In genomic region chr5:107467137-107467932, GRCh38 we compare ENCODE assay signal across 15 cellular contexts.
DNase-seq lines count a peak whose midpoint lies in the region; ATAC-seq, FAIRE-seq and TF ChIP-seq lines count a peak whose summit lies in the region.
"Had no signal": no experiment of that assay in that cellular context is flagged by ENCODE, and none has a peak within 500 bp of the region (broad histone marks: within the 10 kb centered on the region; RNA-seq: fewer than 3 reads in every experiment).

No MANE protein-coding gene starts in this region.

- TF ChIP-seq EP300 in GM12878 (IDR thresholded peaks at IDR 0.05; ENCODE audit: borderline replicate concordance in 1 of 2, control insufficient read depth in 1 of 2, low read depth in 2 of 2, low read length in 2 of 2): no peak

- DNase-seq in GM12878 (ENCODE audit: low read depth, low spot score) (no peak), right atrium auricular region (ENCODE audit: low spot score) (no peak), neural progenitor cell (ENCODE audit: low spot score) (no peak), DMS79 treated with DMSO at 0.1 percent for 48 hours (lab: John Stamatoyannopoulos, UW) (no peak), adrenal gland (no peak)
- DNase-seq: activated CD4-positive, alpha-beta T cell treated with anti-CD3 and anti-CD28 coated beads for 1 hour; DND-41; NCI-H187; substantia nigra had no signal

- no TSS peak for BruUV-seq in GM12878 (replicated peaks; lab: Mats Ljungman, UMichigan)

- peaks cover 71% of the 10 kb centered on the region for H3K4me1 Mint-ChIP-seq in neural progenitor cell
- H3K4me1 Mint-ChIP-seq: memory B cell had no signal

- H3K27ac ChIP-seq in HUES48 (ENCODE audit: low read depth, low read length) (peak overlapping the region; percentile 57), GM12878 (ENCODE audit: control insufficient read depth, insufficient read depth) (no peak overlapping the region), right atrium auricular region (peak overlapping the region; percentile 48 to 76), neural progenitor cell (peak overlapping the region; percentile 71), adrenal gland (no peak overlapping the region)
- H3K27ac ChIP-seq: BLaER1 treated with 17β-estradiol and CSF1 and Interleukin-3, amounts not matched to agents 10 nM and 100 nM; parathyroid adenoma had no signal

- RAD21 ChIA-PET in GM12878 (lab: Charles Lee; ENCODE audit: unreplicated experiment): interaction anchor here (1.4 to 2.4 kb wide), 2 partner anchors 49 to 75 kb away, joined by 3 to 6 read pairs; no protein-coding TSS in a partner anchor

- no peak overlapping the region for H3K4me3 Mint-ChIP-seq in neural progenitor cell
- H3K4me3 Mint-ChIP-seq: activated naive CD8-positive, alpha-beta T cell; memory B cell had no signal

- H4K20me1 ChIP-seq in GM12878 (ENCODE audit: control insufficient read depth, insufficient read depth) (no peaks in the 10 kb centered on the region), neural progenitor cell (ENCODE audit: low read depth) (peaks cover 100% of the 10 kb centered on the region)
- H4K20me1 ChIP-seq: BLaER1 treated with 17β-estradiol and CSF1 and Interleukin-3, amounts not matched to agents 10 nM and 100 nM had no signal

- H3K36me3 ChIP-seq in HUES48 (ENCODE audit: control insufficient read depth, insufficient read depth, low read length) (no peaks in the 10 kb centered on the region), GM12878 (ENCODE audit: control insufficient read depth in 2 of 2, insufficient read depth in 2 of 2, low read length in 1 of 2) (no peaks in the 10 kb centered on the region), right atrium auricular region (no peaks in the 10 kb centered on the region), neural progenitor cell (no peaks in the 10 kb centered on the region), adrenal gland (replicated peaks in 1 of 2) (no peaks in the 10 kb centered on the region)
- H3K36me3 ChIP-seq: BLaER1 treated with 17β-estradiol and CSF1 and Interleukin-3, amounts not matched to agents 10 nM and 100 nM had no signal

- H3F3A ChIP-seq in neural progenitor cell (ENCODE audit: low read depth): peaks cover 67% of the 10 kb centered on the region

- in situ Hi-C loops in GM12878 (cut with MboI): no loop called here

- H3K4me3 ChIP-seq in HUES48 (ENCODE audit: low read depth, low read length) (no peak overlapping the region), GM12878 (no peak overlapping the region), right atrium auricular region (no peak overlapping the region), neural progenitor cell (no peak overlapping the region), adrenal gland (no peak overlapping the region)
- H3K4me3 ChIP-seq: BLaER1 treated with 17β-estradiol and CSF1 and Interleukin-3, amounts not matched to agents 10 nM and 100 nM had no signal

- H3K9ac ChIP-seq in HUES48 (ENCODE audit: low read depth, low read length) (no peak overlapping the region), GM12878 (ENCODE audit: control insufficient read depth, insufficient read depth, low read length) (no peak overlapping the region), neural progenitor cell (no peak overlapping the region)
- H3K9ac ChIP-seq: BLaER1 treated with 17β-estradiol and CSF1 and Interleukin-3, amounts not matched to agents 10 nM and 100 nM; parathyroid adenoma had no signal

- H3K4me1 ChIP-seq in HUES48 (ENCODE audit: control insufficient read depth, insufficient read depth, low read length) (peaks cover 85% of the 10 kb centered on the region), GM12878 (ENCODE audit: control insufficient read depth, insufficient read depth, low read length) (peaks cover 3% of the 10 kb centered on the region; the same call in 1 of the 2 replicates), right atrium auricular region (peaks cover 0 to 37% of the 10 kb centered on the region in 2 donors), neural progenitor cell (peaks cover 94% of the 10 kb centered on the region), adrenal gland (replicated peaks in 1 of 2) (no peaks in the 10 kb centered on the region)

- H3K79me2 ChIP-seq in GM12878 (ENCODE audit: control insufficient read depth, insufficient read depth, low read length) (no peaks in the 10 kb centered on the region; the same call in 1 of the 2 replicates), neural progenitor cell (ENCODE audit: low read depth) (peaks cover 99% of the 10 kb centered on the region)
- H3K79me2 ChIP-seq: parathyroid adenoma had no signal

- TF ChIP-seq RAD21 in GM12878 (IDR thresholded peaks at IDR 0.05; ENCODE audit: insufficient read depth, low read depth, low read length): no peak

- no peak for TF ChIP-seq POLR2A in GM12878 (IDR thresholded peaks at IDR 0.05; ENCODE audit: low read depth, low read length)
- no peak for TF ChIP-seq POLR2A in adrenal gland (IDR thresholded peaks at IDR 0.05)

- WGBS in GM12878 (ENCODE audit: insufficient coverage, insufficient replicate concordance, low lambda C conversion rate, missing lambda C conversion rate): 71% methylated on average over 5 of the region's 5 CpGs
- WGBS in adrenal gland, 4 donors: 86 to 90% (median 88%) methylated on average over 5 of the region's 5 CpGs

- SMC1A ChIA-PET in GM12878 (lab: Charles Lee; ENCODE audit: uncharacterized antibody, unreplicated experiment): interaction anchor here (0.6 to 3.6 kb wide), 18 partner anchors 7 to 116 kb away, joined by 3 to 22 read pairs (median 4); no protein-coding TSS in a partner anchor

- no peaks in the 10 kb centered on the region for H3K9me3 Mint-ChIP-seq in neural progenitor cell
- H3K9me3 Mint-ChIP-seq: memory B cell had no signal

- H3K27me3 ChIP-seq in HUES48 (ENCODE audit: control insufficient read depth, insufficient read depth, low read length): no peaks in the 10 kb centered on the region
- no peaks in the 10 kb centered on the region for H3K27me3 ChIP-seq in GM12878 (replicated peaks in 1 of 2; ENCODE audit: control insufficient read depth in 2 of 2, insufficient read depth in 2 of 2, low read length in 1 of 2)
- H3K27me3 ChIP-seq in right atrium auricular region: no peaks in the 10 kb centered on the region
- no peaks in the 10 kb centered on the region for H3K27me3 ChIP-seq in neural progenitor cell
- no peaks in the 10 kb centered on the region for H3K27me3 ChIP-seq in adrenal gland
- H3K27me3 ChIP-seq: BLaER1 treated with 17β-estradiol and CSF1 and Interleukin-3, amounts not matched to agents 10 nM and 100 nM had no signal

- POLR2A ChIA-PET in GM12878 (lab: Charles Lee): interaction anchor here (1.5 kb wide), 1 partner anchor 11 kb away, joined by 5 read pairs; no protein-coding TSS in a partner anchor

- peaks cover 5% of the 10 kb centered on the region for H3K27me3 Mint-ChIP-seq in neural progenitor cell (ENCODE audit: insufficient read depth, low read depth)
- H3K27me3 Mint-ChIP-seq: memory B cell had no signal

- no peaks in the 10 kb centered on the region for H3K9me3 ChIP-seq in HUES48 (ENCODE audit: control insufficient read depth, insufficient read depth, low read length)
- H3K9me3 ChIP-seq in GM12878 (replicated peaks; ENCODE audit: control insufficient read depth, insufficient read depth, low read length): no peaks in the 10 kb centered on the region
- H3K9me3 ChIP-seq in right atrium auricular region: no peaks in the 10 kb centered on the region
- H3K9me3 ChIP-seq in neural progenitor cell (ENCODE audit: low read depth): no peaks in the 10 kb centered on the region
- H3K9me3 ChIP-seq in adrenal gland (replicated peaks in 1 of 3): no peaks in the 10 kb centered on the region
- H3K9me3 ChIP-seq: BLaER1 treated with 17β-estradiol and CSF1 and Interleukin-3, amounts not matched to agents 10 nM and 100 nM had no signal

- TF ChIP-seq CTCF in GM12878 (IDR thresholded peaks at IDR 0.05 in 2 of 3, conservative IDR thresholded peaks at IDR 0.05 in 1 of 3; ENCODE audit: control insufficient read depth in 2 of 3, extremely low read depth in 1 of 3, insufficient read depth in 1 of 3, low read depth in 3 of 3, low read length in 3 of 3) (no peak), right atrium auricular region (IDR thresholded peaks at IDR 0.05) (no peak), neural progenitor cell (IDR thresholded peaks at IDR 0.05) (no peak), adrenal gland (IDR thresholded peaks at IDR 0.05) (no peak)

- FAIRE-seq in GM12878 (lab: Jason Lieb, UNC): no peak

- no peak for ATAC-seq in GM12878
- no peak for ATAC-seq in GM21447 (IDR thresholded peaks at IDR 0.05; ENCODE audit: unreplicated experiment)

- no peaks in the 10 kb centered on the region for H3K36me3 Mint-ChIP-seq in neural progenitor cell
- H3K36me3 Mint-ChIP-seq: activated naive CD8-positive, alpha-beta T cell; memory B cell had no signal

- peak overlapping the region; percentile 20 for H3K27ac Mint-ChIP-seq in neural progenitor cell
- H3K27ac Mint-ChIP-seq: activated naive CD8-positive, alpha-beta T cell; memory B cell had no signal

- CTCF ChIA-PET in GM12878 (lab: Yijun Ruan, JAX): interaction anchor here (1.3 kb wide), 1 partner anchor 11 kb away, joined by 4 read pairs; no protein-coding TSS in a partner anchor

- H3K4me2 ChIP-seq in GM12878 (ENCODE audit: control insufficient read depth, insufficient read depth) (no peak overlapping the region), neural progenitor cell (peak overlapping the region; percentile 37)

- intact Hi-C loops in GM12878 (cut with micrococcal nuclease; ENCODE audit: unreplicated experiment) (no loop called here), adrenal gland (cut with DNase I) (no loop called here)

- H2AFZ ChIP-seq in GM12878 (ENCODE audit: control insufficient read depth, low read depth, low read length): no peak overlapping the region
- no peak overlapping the region for H2AFZ ChIP-seq in neural progenitor cell (replicated peaks)

Comparison
In these comparisons a context has a peak if more than half of its experiments do, and no peak if none do; other contexts are left out.
1. H3K27ac ChIP-seq: peak in HUES48 (single experiment), right atrium auricular region (2 of 2) and neural progenitor cell (single experiment); none in GM12878 (single experiment) and adrenal gland (0 of 5).